ENCODE assay signal across 22 cellular contexts in genomic region chr11:45165806-45166603, GRCh38.
"Had no signal": no experiment of that assay in that cellular context is flagged by ENCODE, and none has a peak within 500 bp of the region (broad histone marks: within the 10 kb centered on the region; RNA-seq: fewer than 3 reads in every experiment).

No MANE protein-coding gene starts in this region.

- H3K27me3 Mint-ChIP-seq: activated CD4-positive, alpha-beta memory T cell treated with anti-CD3 and anti-CD28 coated beads for 36 hours; activated CD4-positive, alpha-beta T cell treated with anti-CD3 and anti-CD28 coated beads, Interleukin-2, amount 10 ng/mL, durations not matched to agents 7 days and 5 days; activated naive CD8-positive, alpha-beta T cell treated with anti-CD3 and anti-CD28 coated beads for 36 hours had no signal

- H3K36me3 Mint-ChIP-seq: activated CD4-positive, alpha-beta memory T cell treated with anti-CD3 and anti-CD28 coated beads for 36 hours; activated naive CD4-positive, alpha-beta T cell treated with anti-CD3 and anti-CD28 coated beads, Interleukin-2, amount 10 ng/mL, durations not matched to agents 7 days and 5 days; activated naive CD8-positive, alpha-beta T cell treated with anti-CD3 and anti-CD28 coated beads for 36 hours had no signal

- H3K4me1 Mint-ChIP-seq: activated naive CD4-positive, alpha-beta T cell treated with anti-CD3 and anti-CD28 coated beads, Interleukin-2, amount 10 ng/mL, durations not matched to agents 7 days and 5 days had no signal

- H3K4me3 Mint-ChIP-seq: activated CD4-positive, alpha-beta memory T cell treated with anti-CD3 and anti-CD28 coated beads for 36 hours; activated CD4-positive, alpha-beta T cell treated with anti-CD3 and anti-CD28 coated beads, Interleukin-2, amount 10 ng/mL, durations not matched to agents 7 days and 5 days; activated naive CD4-positive, alpha-beta T cell treated with anti-CD3 and anti-CD28 coated beads, Interleukin-2, amount 10 ng/mL, durations not matched to agents 7 days and 5 days; activated naive CD8-positive, alpha-beta T cell treated with anti-CD3 and anti-CD28 coated beads for 36 hours had no signal

- H3K4me2 ChIP-seq: PC-9 had no signal

- H3K9me3 Mint-ChIP-seq: activated CD4-positive, alpha-beta memory T cell treated with anti-CD3 and anti-CD28 coated beads for 36 hours; activated CD4-positive, alpha-beta T cell treated with anti-CD3 and anti-CD28 coated beads, Interleukin-2, amount 10 ng/mL, durations not matched to agents 7 days and 5 days; activated naive CD4-positive, alpha-beta T cell treated with anti-CD3 and anti-CD28 coated beads, Interleukin-2, amount 10 ng/mL, durations not matched to agents 7 days and 5 days; activated naive CD8-positive, alpha-beta T cell treated with anti-CD3 and anti-CD28 coated beads for 36 hours; activated T-helper 2 cell treated with anti-CD3 and anti-CD28 coated beads, Interferon-gamma antibody, Interleukin-2, Interleukin-4, amounts not matched to agents 10 μg/mL and 5 μg/mL and 100 μg/mL, durations not matched to agents 14 hours and 24 hours and 36 hours had no signal

- H3K4me3 ChIP-seq: PC-9, SK-N-MC had no signal

- H3K27ac ChIP-seq: PC-9, SK-N-MC, VCaP had no signal

- H3K27ac Mint-ChIP-seq: activated CD4-positive, alpha-beta memory T cell treated with anti-CD3 and anti-CD28 coated beads for 36 hours; activated CD4-positive, alpha-beta T cell treated with anti-CD3 and anti-CD28 coated beads, Interleukin-2, amount 10 ng/mL, durations not matched to agents 7 days and 5 days; activated naive CD4-positive, alpha-beta T cell treated with anti-CD3 and anti-CD28 coated beads, Interleukin-2, amount 10 ng/mL, durations not matched to agents 7 days and 5 days; activated naive CD8-positive, alpha-beta T cell treated with anti-CD3 and anti-CD28 coated beads for 36 hours; activated T-helper 2 cell treated with anti-CD3 and anti-CD28 coated beads, Interferon-gamma antibody, Interleukin-2, Interleukin-4, amounts not matched to agents 10 μg/mL and 5 μg/mL and 100 μg/mL, durations not matched to agents 14 hours and 24 hours and 36 hours had no signal

- DNase-seq: activated CD4-positive, alpha-beta memory T cell treated with anti-CD3 and anti-CD28 coated beads for 36 hours; activated CD4-positive, alpha-beta T cell treated with anti-CD3 and anti-CD28 coated beads, Interleukin-2, amount 10 ng/mL, durations not matched to agents 7 days and 5 days; activated CD4-positive, CD25-positive, alpha-beta regulatory T cell; activated CD8-positive, alpha-beta memory T cell treated with anti-CD3 and anti-CD28 coated beads for 24 hours; activated gamma-delta T cell treated with Interleukin-2 at 50 U/mL for 16 hours; activated naive CD4-positive, alpha-beta T cell treated with anti-CD3 and anti-CD28 coated beads, Interleukin-2, amount 10 ng/mL, durations not matched to agents 7 days and 5 days; activated naive CD8-positive, alpha-beta T cell treated with anti-CD3 and anti-CD28 coated beads for 36 hours; activated T-cell treated with anti-CD3 and anti-CD28 coated beads, Interleukin-2, amount 50 U/mL, for 48 hours; caudate nucleus; Kasumi-1; KBM-7; NCI-H1105 treated with DMSO at 0.1 percent for 48 hours; NCI-H1436 treated with DMSO at 0.1 percent for 48 hours; NCI-H187; NCI-H2081; NCI-H446; NCI-H524; PC-9; T-helper 1 cell had no signal
